In the genomic region with DNA sequence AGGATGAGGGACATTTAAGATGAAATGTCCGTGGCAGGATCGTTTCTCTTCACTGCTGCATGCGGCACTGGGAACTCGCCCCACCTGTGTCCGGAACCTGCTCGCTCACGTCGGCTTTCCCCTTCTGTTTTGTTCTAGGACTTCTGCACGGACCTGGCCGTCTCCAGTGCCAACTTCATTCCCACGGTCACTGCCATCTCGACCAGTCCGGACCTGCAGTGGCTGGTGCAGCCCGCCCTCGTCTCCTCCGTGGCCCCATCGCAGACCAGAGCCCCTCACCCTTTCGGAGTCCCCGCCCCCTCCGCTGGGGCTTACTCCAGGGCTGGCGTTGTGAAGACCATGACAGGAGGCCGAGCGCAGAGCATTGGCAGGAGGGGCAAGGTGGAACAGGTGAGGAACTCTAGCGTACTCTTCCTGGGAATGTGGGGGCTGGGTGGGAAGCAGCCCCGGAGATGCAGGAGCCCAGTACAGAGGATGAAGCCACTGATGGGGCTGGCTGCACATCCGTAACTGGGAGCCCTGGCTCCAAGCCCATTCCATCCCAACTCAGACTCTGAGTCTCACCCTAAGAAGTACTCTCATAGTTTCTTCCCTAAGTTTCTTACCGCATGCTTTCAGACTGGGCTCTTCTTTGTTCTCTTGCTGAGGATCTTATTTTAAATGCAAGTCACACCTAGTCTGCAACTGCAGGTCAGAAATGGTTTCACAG, we compare ENCODE assay signal across 8 cellular contexts.
DNase-seq lines count a peak whose midpoint lies in the region; ATAC-seq and TF ChIP-seq lines count a peak whose summit lies in the region.

No MANE protein-coding gene starts in this region.

- no peak for ATAC-seq in HG03565 (IDR thresholded peaks at IDR 0.05; ENCODE audit: unreplicated experiment)

- no peaks in the 10 kb centered on the region for H3K9me3 ChIP-seq in neuron (ENCODE audit: low read length)

- H3K27me3 Mint-ChIP-seq in T-helper 2 cell treated with Interferon-gamma antibody and Interleukin-4, amounts not matched to agents 5 μg/mL and 100 μg/mL, for 36 hours (ENCODE audit: low read depth) = peaks cover 74% of the 10 kb centered on the region

- H2AFZ ChIP-seq in neuron (ENCODE audit: low read depth, low read length) = peak overlapping the region; percentile 11

- DNase-seq in GM04504 (ENCODE audit: low read depth) (peak; percentile 6), fibroblast of pulmonary artery (ENCODE audit: low read depth) (peak; percentile 57), NCI-H2196 treated with DMSO at 0.1 percent for 48 hours (lab: John Stamatoyannopoulos, UW; ENCODE audit: unreplicated experiment) (no peak), NCI-H446 (lab: John Stamatoyannopoulos, UW) (no peak), HuH-7 (ENCODE audit: low spot score) (no peak)
- no peak for DNase-seq in T-helper 2 cell treated with Interferon-gamma antibody and Interleukin-4, amounts not matched to agents 5 μg/mL and 100 μg/mL, for 36 hours (ENCODE audit: low spot score)

- H3K4me3 Mint-ChIP-seq in T-helper 2 cell treated with Interferon-gamma antibody and Interleukin-4, amounts not matched to agents 5 μg/mL and 100 μg/mL, for 36 hours = peak overlapping the region; percentile 88

- peaks cover 7% of the 10 kb centered on the region for H3K36me3 ChIP-seq in neuron (ENCODE audit: insufficient read depth, low read length)

- no peaks in the 10 kb centered on the region for H3K27me3 ChIP-seq in neuron (ENCODE audit: insufficient read depth, low read length)

- H3K36me3 Mint-ChIP-seq in T-helper 2 cell treated with Interferon-gamma antibody and Interleukin-4, amounts not matched to agents 5 μg/mL and 100 μg/mL, for 36 hours (ENCODE audit: low read depth) = peaks cover 6% of the 10 kb centered on the region

- TF ChIP-seq CTCF in fibroblast of pulmonary artery (IDR thresholded peaks at IDR 0.05; ENCODE audit: low read length, missing control alignments) = no peak

- peaks cover 27% of the 10 kb centered on the region for H3K4me1 Mint-ChIP-seq in T-helper 2 cell treated with Interferon-gamma antibody and Interleukin-4, amounts not matched to agents 5 μg/mL and 100 μg/mL, for 36 hours (ENCODE audit: low read depth)

- H3K9me3 Mint-ChIP-seq in T-helper 2 cell treated with Interferon-gamma antibody and Interleukin-4, amounts not matched to agents 5 μg/mL and 100 μg/mL, for 36 hours = no peaks in the 10 kb centered on the region

- H3K4me3 ChIP-seq in fibroblast of pulmonary artery (replicated peaks; ENCODE audit: low read depth, low read length) (peak overlapping the region; percentile 98), neuron (ENCODE audit: low read length) (peak overlapping the region; percentile 59)

- peaks cover 36% of the 10 kb centered on the region for H3K4me1 ChIP-seq in neuron (ENCODE audit: insufficient read depth, low read length)

- peak overlapping the region; percentile 58 for H3K27ac Mint-ChIP-seq in T-helper 2 cell treated with Interferon-gamma antibody and Interleukin-4, amounts not matched to agents 5 μg/mL and 100 μg/mL, for 36 hours

Comparison
In these comparisons a context has a peak if more than half of its experiments do, and no peak if none do; other contexts are left out.
1. DNase-seq: peak in GM04504 (single experiment) and fibroblast of pulmonary artery (single experiment); none in T-helper 2 cell treated with Interferon-gamma antibody and Interleukin-4, amounts not matched to agents 5 μg/mL and 100 μg/mL, for 36 hours (single experiment), NCI-H2196 treated with DMSO at 0.1 percent for 48 hours (single experiment), NCI-H446 (0 of 2) and HuH-7 (single experiment).